ENCODE assay signal across 18 cellular contexts in the genomic region with DNA sequence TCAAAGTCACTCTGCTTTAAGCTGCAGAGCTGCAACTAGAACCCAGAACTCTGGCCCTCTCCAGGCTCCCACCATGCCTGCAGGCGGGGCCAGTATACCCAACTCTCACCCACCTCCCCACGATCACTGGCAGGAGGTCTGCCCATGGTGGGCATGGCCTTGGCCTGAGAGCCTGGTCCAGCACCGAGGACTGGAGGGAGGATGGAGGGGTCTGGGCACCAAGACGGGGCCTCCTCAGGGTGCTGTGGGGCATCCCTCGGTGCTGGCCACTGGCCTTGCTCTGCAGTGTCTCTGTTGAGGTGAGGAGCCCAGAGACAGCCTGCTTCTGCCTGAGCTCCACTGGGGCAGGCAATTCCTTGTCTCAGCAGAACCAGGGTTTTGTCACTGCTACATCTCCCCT. TPM values are rescaled to one million over a fixed set of nuclear protein-coding genes. Genes with fewer than 3 reads are reported as not detected.
"Had no signal": no experiment of that assay in that cellular context is flagged by ENCODE, and none has a peak within 500 bp of the region (broad histone marks: within the 10 kb centered on the region; RNA-seq: fewer than 3 reads in every experiment).

No MANE protein-coding gene starts in this region.

- H3K9me3 ChIP-seq: right atrium auricular region, suprapubic skin, thyroid gland, uterus had no signal

- H3K27ac ChIP-seq: hepatocyte, right atrium auricular region, suprapubic skin, thyroid gland, uterus had no signal

- H3K79me2 ChIP-seq: hepatocyte had no signal

- H3K36me3 ChIP-seq: right atrium auricular region, suprapubic skin, thyroid gland, uterus had no signal

- DNase-seq: dermis blood vessel endothelial cell; foreskin melanocyte; kidney glomerular epithelial cell; mesendoderm; naive B cell; small intestine; stimulated activated CD4-positive, alpha-beta T cell treated with anti-CD3 and anti-CD28 coated beads, Interleukin-2, amount 100 ng/mL, for 48 hours; stimulated activated naive CD8-positive, alpha-beta T cell treated with anti-CD3 and anti-CD28 coated beads, Interleukin-15, Interleukin-2, amounts not matched to agents 100 U/mL and 50 U/mL, for 24 hours; thyroid gland; uterus had no signal

- H2AFZ ChIP-seq: hepatocyte had no signal

- H3K4me1 ChIP-seq: right atrium auricular region, thyroid gland, uterus had no signal

- H3K27me3 ChIP-seq: hepatocyte, right atrium auricular region, thyroid gland, uterus had no signal

- H3K4me2 ChIP-seq: hepatocyte had no signal

- H3K4me3 ChIP-seq: hepatocyte, right atrium auricular region, suprapubic skin, thyroid gland, uterus had no signal

RNA-seq across cellular contexts. Expression of a gene that starts 1.5 kb away (rescaled TPM):
- total RNA-seq: endothelial cell of umbilical vein, liver, lung microvascular endothelial cell, uterus had no signal
- polyA plus RNA-seq: endothelial cell of umbilical vein, liver, neural cell had no signal

RNA-seq across cellular contexts. Expression of a gene that starts 10.3 kb away (rescaled TPM):
- total RNA-seq: liver, lung microvascular endothelial cell, right atrium auricular region had no signal
- polyA plus RNA-seq: neural cell had no signal

RNA-seq across cellular contexts. Expression of a gene that starts 27.4 kb away (rescaled TPM):
- total RNA-seq: liver, lung microvascular endothelial cell, osteocyte had no signal
- polyA plus RNA-seq: liver, neural cell had no signal

RNA-seq across cellular contexts. Expression of a gene that starts 42.2 kb away (rescaled TPM):
- total RNA-seq: dermis blood vessel endothelial cell, endothelial cell of umbilical vein, hepatocyte, liver, lung microvascular endothelial cell, right atrium auricular region, thyroid gland had no signal
- polyA plus RNA-seq: endothelial cell of umbilical vein, hepatocyte, liver, neural cell had no signal
